36 cellular contexts compared by ENCODE assay signal in genomic region chr11:1817000-1817399, GRCh38. TPM values are rescaled to one million over a fixed set of nuclear protein-coding genes. Genes with fewer than 3 reads are reported as not detected.
"Had no signal": no experiment of that assay in that cellular context is flagged by ENCODE, and none has a peak within 500 bp of the region (broad histone marks: within the 10 kb centered on the region; RNA-seq: fewer than 3 reads in every experiment).

No MANE protein-coding gene starts in this region.

- H3K9me3 Mint-ChIP-seq: activated CD4-positive, alpha-beta T cell treated with anti-CD3 and anti-CD28 coated beads, Interleukin-2, amount 10 ng/mL, durations not matched to agents 24 days and 14 days; activated naive CD4-positive, alpha-beta T cell treated with anti-CD3 and anti-CD28 coated beads, Interleukin-2, amount 50 U/mL, for 24 hours; activated naive CD8-positive, alpha-beta T cell treated with anti-CD3 and anti-CD28 coated beads, Interleukin-2, amount 50 U/mL, for 24 hours; activated T-cell treated with anti-CD3 and anti-CD28 coated beads, Interleukin-2, amount 50 U/mL, for 24 hours; activated T-helper 2 cell treated with anti-CD3 and anti-CD28 coated beads, Interferon-gamma antibody, Interleukin-2, Interleukin-4, amounts not matched to agents 10 μg/mL and 5 μg/mL and 100 μg/mL, durations not matched to agents 14 hours and 24 hours and 36 hours; central memory CD8-positive, alpha-beta T cell had no signal

- H3K4me1 Mint-ChIP-seq: activated B cell treated with CpG ODN at 0.5 μM for 24 hours; activated CD4-positive, alpha-beta T cell treated with anti-CD3 and anti-CD28 coated beads, Interleukin-2, amount 10 ng/mL, durations not matched to agents 24 days and 14 days; activated CD8-positive, alpha-beta memory T cell treated with anti-CD3 and anti-CD28 coated beads, Interleukin-2, amount 10 ng/mL, durations not matched to agents 7 days and 5 days; activated naive CD4-positive, alpha-beta T cell treated with anti-CD3 and anti-CD28 coated beads, Interleukin-2, amount 10 ng/mL, durations not matched to agents 7 days and 5 days; activated naive CD4-positive, alpha-beta T cell treated with anti-CD3 and anti-CD28 coated beads, Interleukin-2, amount 50 U/mL, for 24 hours; activated naive CD8-positive, alpha-beta T cell treated with anti-CD3 and anti-CD28 coated beads, Interleukin-2, amount 10 ng/mL, durations not matched to agents 7 days and 5 days; activated naive CD8-positive, alpha-beta T cell treated with anti-CD3 and anti-CD28 coated beads, Interleukin-2, amount 50 U/mL, for 24 hours; central memory CD8-positive, alpha-beta T cell had no signal

- H3K36me3 ChIP-seq: brain microvascular endothelial cell, cardiac muscle cell had no signal

- ATAC-seq: activated CD8-positive, alpha-beta memory T cell treated with anti-CD3 and anti-CD28 coated beads, Interleukin-2, amount 10 ng/mL, durations not matched to agents 7 days and 5 days; activated CD8-positive, alpha-beta T cell treated with anti-CD3 and anti-CD28 coated beads, Interleukin-2, amount 10 ng/mL, durations not matched to agents 7 days and 5 days; activated naive CD8-positive, alpha-beta T cell treated with anti-CD3 and anti-CD28 coated beads, Interleukin-2, amount 50 U/mL, for 24 hours; body of pancreas had no signal

- H3K4me3 Mint-ChIP-seq: activated B cell treated with CpG ODN at 0.5 μM for 24 hours; activated CD4-positive, alpha-beta memory T cell treated with anti-CD3 and anti-CD28 coated beads for 36 hours; activated CD4-positive, alpha-beta T cell treated with anti-CD3 and anti-CD28 coated beads, Interleukin-2, amount 10 ng/mL, durations not matched to agents 24 days and 14 days; activated CD8-positive, alpha-beta memory T cell treated with anti-CD3 and anti-CD28 coated beads, Interleukin-2, amount 10 ng/mL, durations not matched to agents 7 days and 5 days; activated CD8-positive, alpha-beta T cell treated with anti-CD3 and anti-CD28 coated beads, Interleukin-2, amount 10 ng/mL, durations not matched to agents 7 days and 5 days; activated naive CD4-positive, alpha-beta T cell treated with anti-CD3 and anti-CD28 coated beads, Interleukin-2, amount 10 ng/mL, durations not matched to agents 7 days and 5 days; activated naive CD4-positive, alpha-beta T cell treated with anti-CD3 and anti-CD28 coated beads, Interleukin-2, amount 50 U/mL, for 24 hours; activated naive CD8-positive, alpha-beta T cell; activated naive CD8-positive, alpha-beta T cell treated with anti-CD3 and anti-CD28 coated beads, Interleukin-2, amount 10 ng/mL, durations not matched to agents 7 days and 5 days; activated naive CD8-positive, alpha-beta T cell treated with anti-CD3 and anti-CD28 coated beads, Interleukin-2, amount 50 U/mL, for 24 hours; activated T-cell treated with anti-CD3 and anti-CD28 coated beads, Interleukin-2, amount 50 U/mL, for 24 hours; central memory CD8-positive, alpha-beta T cell; T-helper 1 cell treated with Interleukin-12 subunit alpha and Interleukin-12 subunit beta and Interleukin-4 antibody, amounts not matched to agents 30 μg/mL and 1 μg/mL, for 36 hours; T-helper 2 cell treated with Interferon-gamma antibody and Interleukin-4, amounts not matched to agents 5 μg/mL and 100 μg/mL, for 36 hours had no signal

- H3K27ac ChIP-seq: body of pancreas, brain microvascular endothelial cell, cardiac muscle cell, VCaP had no signal

- H3K4me1 ChIP-seq: body of pancreas had no signal

- H3K27me3 Mint-ChIP-seq: activated naive CD4-positive, alpha-beta T cell treated with anti-CD3 and anti-CD28 coated beads, Interleukin-2, amount 50 U/mL, for 24 hours; activated naive CD8-positive, alpha-beta T cell had no signal

- H3K4me3 ChIP-seq: body of pancreas, cardiac muscle cell had no signal

- H3K9me3 ChIP-seq: body of pancreas had no signal

- H3K27ac Mint-ChIP-seq: activated B cell treated with CpG ODN at 0.5 μM for 24 hours; activated CD4-positive, alpha-beta memory T cell treated with anti-CD3 and anti-CD28 coated beads for 36 hours; activated CD4-positive, alpha-beta T cell treated with anti-CD3 and anti-CD28 coated beads, Interleukin-2, amount 10 ng/mL, durations not matched to agents 24 days and 14 days; activated CD8-positive, alpha-beta memory T cell treated with anti-CD3 and anti-CD28 coated beads, Interleukin-2, amount 10 ng/mL, durations not matched to agents 7 days and 5 days; activated CD8-positive, alpha-beta T cell treated with anti-CD3 and anti-CD28 coated beads, Interleukin-2, amount 10 ng/mL, durations not matched to agents 7 days and 5 days; activated naive CD4-positive, alpha-beta T cell treated with anti-CD3 and anti-CD28 coated beads, Interleukin-2, amount 10 ng/mL, durations not matched to agents 7 days and 5 days; activated naive CD4-positive, alpha-beta T cell treated with anti-CD3 and anti-CD28 coated beads, Interleukin-2, amount 50 U/mL, for 24 hours; activated naive CD8-positive, alpha-beta T cell; activated naive CD8-positive, alpha-beta T cell treated with anti-CD3 and anti-CD28 coated beads, Interleukin-2, amount 10 ng/mL, durations not matched to agents 7 days and 5 days; activated naive CD8-positive, alpha-beta T cell treated with anti-CD3 and anti-CD28 coated beads, Interleukin-2, amount 50 U/mL, for 24 hours; activated T-cell treated with anti-CD3 and anti-CD28 coated beads, Interleukin-2, amount 50 U/mL, for 24 hours; activated T-helper 2 cell treated with anti-CD3 and anti-CD28 coated beads, Interferon-gamma antibody, Interleukin-2, Interleukin-4, amounts not matched to agents 10 μg/mL and 5 μg/mL and 100 μg/mL, durations not matched to agents 14 hours and 24 hours and 36 hours; T-helper 1 cell treated with Interleukin-12 subunit alpha and Interleukin-12 subunit beta and Interleukin-4 antibody, amounts not matched to agents 30 μg/mL and 1 μg/mL, for 36 hours; T-helper 2 cell treated with Interferon-gamma antibody and Interleukin-4, amounts not matched to agents 5 μg/mL and 100 μg/mL, for 36 hours had no signal

- H3K27me3 ChIP-seq: body of pancreas, brain microvascular endothelial cell, cardiac muscle cell had no signal

- H3K36me3 Mint-ChIP-seq: activated CD4-positive, alpha-beta memory T cell treated with anti-CD3 and anti-CD28 coated beads for 36 hours; activated CD8-positive, alpha-beta memory T cell treated with anti-CD3 and anti-CD28 coated beads, Interleukin-2, amount 10 ng/mL, durations not matched to agents 7 days and 5 days; activated naive CD4-positive, alpha-beta T cell treated with anti-CD3 and anti-CD28 coated beads, Interleukin-2, amount 10 ng/mL, durations not matched to agents 7 days and 5 days; activated naive CD4-positive, alpha-beta T cell treated with anti-CD3 and anti-CD28 coated beads, Interleukin-2, amount 50 U/mL, for 24 hours; activated naive CD8-positive, alpha-beta T cell; activated naive CD8-positive, alpha-beta T cell treated with anti-CD3 and anti-CD28 coated beads, Interleukin-2, amount 10 ng/mL, durations not matched to agents 7 days and 5 days had no signal

- DNase-seq: activated B cell treated with CpG ODN at 0.5 μM for 24 hours; activated CD4-positive, alpha-beta memory T cell treated with anti-CD3 and anti-CD28 coated beads for 36 hours; activated CD4-positive, alpha-beta T cell treated with anti-CD3 and anti-CD28 coated beads for 4 hours; activated CD4-positive, alpha-beta T cell treated with anti-CD3 and anti-CD28 coated beads, Interleukin-2, amount 10 ng/mL, durations not matched to agents 24 days and 14 days; activated CD4-positive, alpha-beta T cell treated with anti-CD3 and anti-CD28 coated beads, Interleukin-2, amount 50 U/mL, for 1 hour; activated CD4-positive, alpha-beta T cell treated with anti-CD3 and anti-CD28 coated beads, Interleukin-2, amount 50 U/mL, for 4 hours; activated CD4-positive, CD25-positive, alpha-beta regulatory T cell treated with anti-CD3 and anti-CD28 coated beads, Interleukin-2, amount 50 U/mL, for 72 hours; activated CD8-positive, alpha-beta memory T cell treated with anti-CD3 and anti-CD28 coated beads for 24 hours; activated CD8-positive, alpha-beta memory T cell treated with anti-CD3 and anti-CD28 coated beads, Interleukin-2, amount 10 ng/mL, durations not matched to agents 7 days and 5 days; activated CD8-positive, alpha-beta memory T cell treated with anti-CD3 and anti-CD28 coated beads, Interleukin-2, amount 50 U/mL, for 48 hours; activated CD8-positive, alpha-beta T cell treated with anti-CD3 and anti-CD28 coated beads, Interleukin-2, amount 10 ng/mL, durations not matched to agents 7 days and 5 days; activated effector memory CD4-positive, alpha-beta T cell treated with Interleukin-2 at 50 U/mL for 16 hours; activated gamma-delta T cell; activated naive CD4-positive, alpha-beta T cell treated with anti-CD3 and anti-CD28 coated beads, Interleukin-2, amount 10 ng/mL, durations not matched to agents 7 days and 5 days; activated naive CD4-positive, alpha-beta T cell treated with Interleukin-2 at 50 U/mL for 16 hours; activated naive CD8-positive, alpha-beta T cell treated with anti-CD3 and anti-CD28 coated beads, Interleukin-2, amount 10 ng/mL, durations not matched to agents 7 days and 5 days; activated naive CD8-positive, alpha-beta T cell treated with anti-CD3 and anti-CD28 coated beads, Interleukin-2, amount 50 U/mL, for 24 hours; activated T-cell treated with anti-CD3 and anti-CD28 coated beads, Interleukin-2, amount 50 U/mL, for 24 hours; activated T-cell treated with anti-CD3 and anti-CD28 coated beads, Interleukin-2, amount 50 U/mL, for 48 hours; amygdala; anterior cingulate cortex; body of pancreas; brain microvascular endothelial cell; cerebellar nuclear complex; T-helper 1 cell; T-helper 2 cell; T-helper 9 cell had no signal

RNA-seq across cellular contexts. Expression of gene SYT8, which starts 17.8 kb away (rescaled TPM):
- total RNA-seq: activated B cell treated with CpG ODN at 0.5 μM for 24 hours; activated CD4-positive, alpha-beta memory T cell treated with anti-CD3 and anti-CD28 coated beads for 36 hours; activated CD4-positive, alpha-beta T cell treated with anti-CD3 and anti-CD28 coated beads, Interleukin-2, amount 10 ng/mL, durations not matched to agents 24 days and 14 days; activated CD8-positive, alpha-beta memory T cell treated with anti-CD3 and anti-CD28 coated beads, Interleukin-2, amount 10 ng/mL, durations not matched to agents 7 days and 5 days; activated CD8-positive, alpha-beta T cell treated with anti-CD3 and anti-CD28 coated beads, Interleukin-2, amount 10 ng/mL, durations not matched to agents 7 days and 5 days; activated naive CD8-positive, alpha-beta T cell treated with anti-CD3 and anti-CD28 coated beads, Interleukin-2, amount 10 ng/mL, durations not matched to agents 7 days and 5 days; activated T-helper 2 cell treated with anti-CD3 and anti-CD28 coated beads, Interferon-gamma antibody, Interleukin-2, Interleukin-4, amounts not matched to agents 10 μg/mL and 5 μg/mL and 100 μg/mL, durations not matched to agents 14 hours and 24 hours and 36 hours; cardiac muscle cell had no signal
- polyA plus RNA-seq: cardiac muscle cell had no signal

RNA-seq across cellular contexts. Expression of gene TNNI2, which starts 21.8 kb away (rescaled TPM):
- total RNA-seq: activated CD4-positive, alpha-beta memory T cell treated with anti-CD3 and anti-CD28 coated beads for 36 hours; activated CD4-positive, alpha-beta T cell treated with anti-CD3 and anti-CD28 coated beads, Interleukin-2, amount 10 ng/mL, durations not matched to agents 24 days and 14 days; astrocyte had no signal

RNA-seq across cellular contexts. Expression of gene LSP1, which starts 35.9 kb away (rescaled TPM):
- total RNA-seq: cardiac muscle cell had no signal
